8 cellular contexts compared by ENCODE assay signal in the genomic region with DNA sequence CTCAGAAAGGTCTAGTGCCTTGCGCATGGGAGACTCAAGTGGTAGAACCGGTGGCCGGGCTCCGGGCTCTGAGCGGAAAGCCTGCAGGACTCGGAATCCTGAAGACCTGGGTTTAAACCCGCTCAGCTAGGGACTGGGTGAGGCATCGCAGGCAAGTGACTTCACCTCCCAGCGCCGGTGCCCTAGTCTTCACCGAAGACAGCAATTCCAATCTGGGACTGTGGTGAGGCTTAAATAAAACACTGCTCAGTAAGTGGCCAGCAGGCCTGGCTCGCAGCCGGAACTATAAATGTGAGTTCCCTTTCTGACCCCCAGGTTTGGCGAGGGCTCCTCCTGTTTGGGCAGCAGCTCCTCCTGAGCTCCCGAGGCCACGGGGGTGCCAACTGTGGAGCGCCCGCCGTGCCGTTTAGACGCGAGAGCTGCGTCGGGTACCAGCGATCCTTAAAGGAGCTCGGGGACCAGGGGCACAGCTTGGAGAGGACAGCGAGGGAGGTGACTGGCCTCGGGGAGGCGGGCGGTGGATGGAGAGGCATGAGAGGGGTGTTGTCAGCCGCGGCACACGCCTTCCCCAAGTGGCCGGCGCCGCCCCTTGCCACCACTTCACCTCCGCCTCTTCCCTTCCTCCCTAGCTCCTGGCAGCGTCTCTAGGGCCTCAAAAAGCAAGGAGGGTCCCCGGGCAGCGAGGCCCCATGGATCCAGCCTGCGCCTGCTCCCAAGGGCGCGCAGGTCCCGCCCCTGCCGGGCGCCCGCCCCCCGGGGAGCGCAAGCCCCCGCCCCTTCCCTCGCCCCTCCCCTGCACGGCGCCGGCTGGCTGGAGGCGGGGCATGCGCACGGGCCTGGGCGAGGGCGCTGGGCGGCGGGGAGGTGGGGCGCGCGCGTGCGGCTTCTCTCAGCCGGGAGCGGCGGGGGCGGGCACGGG. TPM values are rescaled to one million over a fixed set of nuclear protein-coding genes. Genes with fewer than 3 reads are reported as not detected.
DNase-seq lines count a peak whose midpoint lies in the region; ATAC-seq, FAIRE-seq and TF ChIP-seq lines count a peak whose summit lies in the region.

No MANE protein-coding gene starts in this region.

- peaks cover 1% of the 10 kb centered on the region for H3K36me3 ChIP-seq in bronchial epithelial cell (ENCODE audit: control insufficient read depth, insufficient read depth, low read length)

- peak overlapping the region; percentile 80 for H3K4me3 Mint-ChIP-seq in WTC11

- H3K9me3 ChIP-seq in A549, result no peaks in the 10 kb centered on the region

- TF ChIP-seq EP300 in A549 (IDR thresholded peaks at IDR 0.05), result no peak

- no peak for TF ChIP-seq CTCF in A549 (IDR thresholded peaks at IDR 0.05)
- TF ChIP-seq CTCF in WTC11 (IDR thresholded peaks at IDR 0.05), result no peak
- no peak for TF ChIP-seq CTCF in bronchial epithelial cell (IDR thresholded peaks at IDR 0.05; ENCODE audit: insufficient read depth, low read length, severe bottlenecking)

- H3K27ac Mint-ChIP-seq in WTC11, result peak overlapping the region; percentile 68

- peak overlapping the region; percentile 83 for H3K4me2 ChIP-seq in A549

- peak; percentile 71 to 84 for ATAC-seq in A549
- ATAC-seq in GM18868 (IDR thresholded peaks at IDR 0.05; ENCODE audit: unreplicated experiment), result peak; percentile 90
- ATAC-seq in HG03108 (IDR thresholded peaks at IDR 0.05; ENCODE audit: unreplicated experiment), result peak; percentile 71
- ATAC-seq in WTC11, result peak; percentile 69

- POLR2A ChIA-PET in A549 (lab: Yijun Ruan, JAX) (interaction anchor here (0.9 to 1.2 kb wide), 3 partner anchors 18 to 312 kb away, joined by 3 to 4 read pairs (median 4); no protein-coding TSS in a partner anchor), WTC11 (lab: Charles Lee) (interaction anchor here (1.1 kb wide), 1 partner anchor 142 kb away, joined by 3 read pairs; no protein-coding TSS in a partner anchor)

- H3K36me3 Mint-ChIP-seq in WTC11, result peaks cover 5% of the 10 kb centered on the region

- H3K9me3 Mint-ChIP-seq in WTC11, result no peaks in the 10 kb centered on the region

- 5% methylated on average over 8 of the region's 71 CpGs for WGBS in A549 (ENCODE audit: missing lambda C conversion rate)

- CTCF ChIA-PET in A549 (lab: Yijun Ruan, JAX) (interaction anchor here (0.6 to 1.9 kb wide), 3 partner anchors 79 to 284 kb away, joined by 4 to 7 read pairs (median 4); no protein-coding TSS in a partner anchor), WTC11 (lab: Charles Lee) (interaction anchor here (0.8 to 5.1 kb wide), 5 partner anchors 8 to 283 kb away, joined by 3 to 28 read pairs (median 10); no protein-coding TSS in a partner anchor)

- peaks cover 47% of the 10 kb centered on the region for H3K4me1 Mint-ChIP-seq in WTC11

- FAIRE-seq in A549 (lab: Jason Lieb, UNC), result no peak
- FAIRE-seq in bronchial epithelial cell (lab: Jason Lieb, UNC), result no peak

- no peak for TF ChIP-seq RAD21 in A549 (conservative IDR thresholded peaks at IDR 0.05 in 1 of 2, IDR thresholded peaks at IDR 0.05 in 1 of 2)

- TF ChIP-seq POLR2A in A549 (IDR thresholded peaks at IDR 0.05; ENCODE audit: low read length), result peak; percentile 58

- H3K4me3 ChIP-seq in A549, result peak overlapping the region; percentile 94
- H3K4me3 ChIP-seq in bronchial epithelial cell (ENCODE audit: low read depth, low read length), result peak overlapping the region; percentile 66

- H3K27me3 ChIP-seq in bronchial epithelial cell (ENCODE audit: control insufficient read depth, insufficient read depth, low read length), result no peaks in the 10 kb centered on the region

- H3K27me3 Mint-ChIP-seq in WTC11 (ENCODE audit: low read depth), result peaks cover 19% of the 10 kb centered on the region

- H3K4me1 ChIP-seq in A549, result peaks cover 54% of the 10 kb centered on the region

- DNase-seq in A549 (ENCODE audit: low read depth in 1 of 2, low spot score in 1 of 2) (peak; percentile 84 to 92), NCI-H2171 treated with DMSO at 0.1 percent for 48 hours (lab: John Stamatoyannopoulos, UW) (peak; percentile 79), WTC11 (ENCODE audit: low spot score) (peak; percentile 82), bronchial epithelial cell (ENCODE audit: low read depth) (peak; percentile 51), inferior parietal cortex (ENCODE audit: extremely low spot score) (peak; percentile 80), smooth muscle cell of the brain vasculature (ENCODE audit: low read depth, low spot score) (peak; percentile 57)

- peak overlapping the region; percentile 91 to 100 for H3K27ac ChIP-seq in A549

TF ChIP-seq in A549, 52 proteins besides CTCF, POLR2A, EP300 and RAD21:
- TF ChIP-seq HDAC2 (IDR thresholded peaks at IDR 0.05), result no peak
- TF ChIP-seq JUN (IDR thresholded peaks at IDR 0.05), result peak; percentile 8 to 26; a peak in 1 of 5 replicates
- no peak for TF ChIP-seq CBX2 (IDR thresholded peaks at IDR 0.05; ENCODE audit: borderline replicate concordance, low read depth)
- TF ChIP-seq, protein P1, sequence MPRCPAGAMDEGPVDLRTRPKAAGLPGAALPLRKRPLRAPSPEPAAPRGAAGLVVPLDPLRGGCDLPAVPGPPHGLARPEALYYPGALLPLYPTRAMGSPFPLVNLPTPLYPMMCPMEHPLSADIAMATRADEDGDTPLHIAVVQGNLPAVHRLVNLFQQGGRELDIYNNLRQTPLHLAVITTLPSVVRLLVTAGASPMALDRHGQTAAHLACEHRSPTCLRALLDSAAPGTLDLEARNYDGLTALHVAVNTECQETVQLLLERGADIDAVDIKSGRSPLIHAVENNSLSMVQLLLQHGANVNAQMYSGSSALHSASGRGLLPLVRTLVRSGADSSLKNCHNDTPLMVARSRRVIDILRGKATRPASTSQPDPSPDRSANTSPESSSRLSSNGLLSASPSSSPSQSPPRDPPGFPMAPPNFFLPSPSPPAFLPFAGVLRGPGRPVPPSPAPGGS (IDR thresholded peaks at IDR 0.05), result 0 out of 3 replicates have a peak, but pooled peaks have one; percentile 5
- TF ChIP-seq, protein P2, sequence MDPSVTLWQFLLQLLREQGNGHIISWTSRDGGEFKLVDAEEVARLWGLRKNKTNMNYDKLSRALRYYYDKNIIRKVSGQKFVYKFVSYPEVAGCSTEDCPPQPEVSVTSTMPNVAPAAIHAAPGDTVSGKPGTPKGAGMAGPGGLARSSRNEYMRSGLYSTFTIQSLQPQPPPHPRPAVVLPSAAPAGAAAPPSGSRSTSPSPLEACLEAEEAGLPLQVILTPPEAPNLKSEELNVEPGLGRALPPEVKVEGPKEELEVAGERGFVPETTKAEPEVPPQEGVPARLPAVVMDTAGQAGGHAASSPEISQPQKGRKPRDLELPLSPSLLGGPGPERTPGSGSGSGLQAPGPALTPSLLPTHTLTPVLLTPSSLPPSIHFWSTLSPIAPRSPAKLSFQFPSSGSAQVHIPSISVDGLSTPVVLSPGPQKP (IDR thresholded peaks at IDR 0.05; ENCODE audit: low read depth, low read length), result no peak
- TF ChIP-seq, protein P3, sequence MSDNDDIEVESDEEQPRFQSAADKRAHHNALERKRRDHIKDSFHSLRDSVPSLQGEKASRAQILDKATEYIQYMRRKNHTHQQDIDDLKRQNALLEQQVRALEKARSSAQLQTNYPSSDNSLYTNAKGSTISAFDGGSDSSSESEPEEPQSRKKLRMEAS (IDR thresholded peaks at IDR 0.05), result peak; percentile 50

TF ChIP-seq in WTC11, 78 proteins besides CTCF, POLR2A, EP300 and RAD21 (continues in another document):
- TF ChIP-seq, protein P4, sequence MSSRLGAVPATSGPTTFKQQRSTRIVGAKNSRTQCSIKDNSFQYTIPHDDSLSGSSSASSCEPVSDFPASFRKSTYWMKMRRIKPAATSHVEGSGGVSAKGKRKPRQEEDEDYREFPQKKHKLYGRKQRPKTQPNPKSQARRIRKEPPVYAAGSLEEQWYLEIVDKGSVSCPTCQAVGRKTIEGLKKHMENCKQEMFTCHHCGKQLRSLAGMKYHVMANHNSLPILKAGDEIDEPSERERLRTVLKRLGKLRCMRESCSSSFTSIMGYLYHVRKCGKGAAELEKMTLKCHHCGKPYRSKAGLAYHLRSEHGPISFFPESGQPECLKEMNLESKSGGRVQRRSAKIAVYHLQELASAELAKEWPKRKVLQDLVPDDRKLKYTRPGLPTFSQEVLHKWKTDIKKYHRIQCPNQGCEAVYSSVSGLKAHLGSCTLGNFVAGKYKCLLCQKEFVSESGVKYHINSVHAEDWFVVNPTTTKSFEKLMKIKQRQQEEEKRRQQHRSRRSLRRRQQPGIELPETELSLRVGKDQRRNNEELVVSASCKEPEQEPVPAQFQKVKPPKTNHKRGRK (CRISPR knock-in tag; IDR thresholded peaks at IDR 0.05; ENCODE audit: borderline replicate concordance), result no peak
- TF ChIP-seq, protein P5, sequence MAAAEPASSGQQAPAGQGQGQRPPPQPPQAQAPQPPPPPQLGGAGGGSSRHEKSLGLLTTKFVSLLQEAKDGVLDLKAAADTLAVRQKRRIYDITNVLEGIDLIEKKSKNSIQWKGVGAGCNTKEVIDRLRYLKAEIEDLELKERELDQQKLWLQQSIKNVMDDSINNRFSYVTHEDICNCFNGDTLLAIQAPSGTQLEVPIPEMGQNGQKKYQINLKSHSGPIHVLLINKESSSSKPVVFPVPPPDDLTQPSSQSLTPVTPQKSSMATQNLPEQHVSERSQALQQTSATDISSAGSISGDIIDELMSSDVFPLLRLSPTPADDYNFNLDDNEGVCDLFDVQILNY (CRISPR knock-in tag; IDR thresholded peaks at IDR 0.05), result 0 out of 2 replicates have a peak, but pooled peaks have one; percentile 28
- TF ChIP-seq FOXK1 (CRISPR knock-in tag; IDR thresholded peaks at IDR 0.05) (peak; percentile 56; the same call in 1 of the 2 replicates), GABPB1 (CRISPR knock-in tag; IDR thresholded peaks at IDR 0.05) (no peak)
- TF ChIP-seq, protein P6, sequence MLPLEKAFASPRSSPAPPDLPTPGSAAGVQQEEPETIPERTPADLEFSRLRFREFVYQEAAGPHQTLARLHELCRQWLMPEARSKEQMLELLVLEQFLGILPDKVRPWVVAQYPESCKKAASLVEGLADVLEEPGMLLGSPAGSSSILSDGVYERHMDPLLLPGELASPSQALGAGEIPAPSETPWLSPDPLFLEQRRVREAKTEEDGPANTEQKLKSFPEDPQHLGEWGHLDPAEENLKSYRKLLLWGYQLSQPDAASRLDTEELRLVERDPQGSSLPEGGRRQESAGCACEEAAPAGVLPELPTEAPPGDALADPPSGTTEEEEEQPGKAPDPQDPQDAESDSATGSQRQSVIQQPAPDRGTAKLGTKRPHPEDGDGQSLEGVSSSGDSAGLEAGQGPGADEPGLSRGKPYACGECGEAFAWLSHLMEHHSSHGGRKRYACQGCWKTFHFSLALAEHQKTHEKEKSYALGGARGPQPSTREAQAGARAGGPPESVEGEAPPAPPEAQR (CRISPR knock-in tag; IDR thresholded peaks at IDR 0.05), result no peak

RNA-seq across cellular contexts. Expression of a gene that starts 0.7 kb away (rescaled TPM):
- polyA plus RNA-seq in A549 (2011; rRNA removed) (43.6 and 44.4 TPM in 2 replicates), A549 (2017; fragmentation: RNase III; extraction: RNeasy Plus Mini Kit Qiagen cat#74134 plus additional on column Dnase treatment) (48.6 to 56.0 TPM (median 49.6 TPM) in 3 replicates)
- 37.2 and 44.0 TPM in 2 replicates for polyA plus RNA-seq in A549 (2012; cell fraction: cytosol; rRNA removed)
- polyA plus RNA-seq in A549 (2012; cell fraction: nucleus; rRNA removed), result 153 and 157 TPM in 2 replicates
- 66.2 and 67.8 TPM in 2 replicates for polyA minus RNA-seq in A549 (2011; rRNA and poly(A)+ RNA removed)
- total RNA-seq in WTC11 (2021) (50.0 to 64.3 TPM (median 52.9 TPM) in 3 replicates), bronchial epithelial cell (10.0 and 12.7 TPM in 2 replicates)

Comparison
In these comparisons a context has a peak if more than half of its experiments do, and no peak if none do; other contexts are left out.
1. Peak in every context shown above with its lines: DNase-seq, ATAC-seq, H3K4me3 ChIP-seq and H3K27ac ChIP-seq.